ENCODE assay signal across 8 cellular contexts in genomic region chr14:34875031-34875922, GRCh38.
DNase-seq lines count a peak whose midpoint lies in the region; ATAC-seq and TF ChIP-seq lines count a peak whose summit lies in the region.

A gene with protein sequence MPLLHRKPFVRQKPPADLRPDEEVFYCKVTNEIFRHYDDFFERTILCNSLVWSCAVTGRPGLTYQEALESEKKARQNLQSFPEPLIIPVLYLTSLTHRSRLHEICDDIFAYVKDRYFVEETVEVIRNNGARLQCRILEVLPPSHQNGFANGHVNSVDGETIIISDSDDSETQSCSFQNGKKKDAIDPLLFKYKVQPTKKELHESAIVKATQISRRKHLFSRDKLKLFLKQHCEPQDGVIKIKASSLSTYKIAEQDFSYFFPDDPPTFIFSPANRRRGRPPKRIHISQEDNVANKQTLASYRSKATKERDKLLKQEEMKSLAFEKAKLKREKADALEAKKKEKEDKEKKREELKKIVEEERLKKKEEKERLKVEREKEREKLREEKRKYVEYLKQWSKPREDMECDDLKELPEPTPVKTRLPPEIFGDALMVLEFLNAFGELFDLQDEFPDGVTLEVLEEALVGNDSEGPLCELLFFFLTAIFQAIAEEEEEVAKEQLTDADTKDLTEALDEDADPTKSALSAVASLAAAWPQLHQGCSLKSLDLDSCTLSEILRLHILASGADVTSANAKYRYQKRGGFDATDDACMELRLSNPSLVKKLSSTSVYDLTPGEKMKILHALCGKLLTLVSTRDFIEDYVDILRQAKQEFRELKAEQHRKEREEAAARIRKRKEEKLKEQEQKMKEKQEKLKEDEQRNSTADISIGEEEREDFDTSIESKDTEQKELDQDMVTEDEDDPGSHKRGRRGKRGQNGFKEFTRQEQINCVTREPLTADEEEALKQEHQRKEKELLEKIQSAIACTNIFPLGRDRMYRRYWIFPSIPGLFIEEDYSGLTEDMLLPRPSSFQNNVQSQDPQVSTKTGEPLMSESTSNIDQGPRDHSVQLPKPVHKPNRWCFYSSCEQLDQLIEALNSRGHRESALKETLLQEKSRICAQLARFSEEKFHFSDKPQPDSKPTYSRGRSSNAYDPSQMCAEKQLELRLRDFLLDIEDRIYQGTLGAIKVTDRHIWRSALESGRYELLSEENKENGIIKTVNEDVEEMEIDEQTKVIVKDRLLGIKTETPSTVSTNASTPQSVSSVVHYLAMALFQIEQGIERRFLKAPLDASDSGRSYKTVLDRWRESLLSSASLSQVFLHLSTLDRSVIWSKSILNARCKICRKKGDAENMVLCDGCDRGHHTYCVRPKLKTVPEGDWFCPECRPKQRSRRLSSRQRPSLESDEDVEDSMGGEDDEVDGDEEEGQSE (N-terminal part only) (minus strand): TSS chr14:34875360. CDS start chr14:34874604, 756 bp downstream.

- no peak for TF ChIP-seq CTCF in coronary artery (IDR thresholded peaks at IDR 0.05)

- peak; percentile 40 for ATAC-seq in GM19043 (IDR thresholded peaks at IDR 0.05; ENCODE audit: low read depth, unreplicated experiment)
- ATAC-seq in HG03354 (IDR thresholded peaks at IDR 0.05; ENCODE audit: poor library complexity, severe bottlenecking, unreplicated experiment) = peak; percentile 38
- ATAC-seq in activated CD4-positive, CD25-positive, alpha-beta regulatory T cell treated with anti-CD3 and anti-CD28 coated beads, Interleukin-2, amount 50 U/mL, for 24 hours = peak; percentile 32 to 40

- peak within 1 kb of the TSS; percentile 98 for H3K4me3 ChIP-seq in coronary artery

- DNase-seq in AML-193 (lab: John Stamatoyannopoulos, UW) = peak; percentile 79 to 89
- peak; percentile 92 to 97 for DNase-seq in NCI-H446 (lab: John Stamatoyannopoulos, UW)
- peak; percentile 84 for DNase-seq in coronary artery (ENCODE audit: low spot score)
- DNase-seq in kidney tubule cell (ENCODE audit: low spot score) = peak; percentile 97
- DNase-seq in stimulated activated CD4-positive, alpha-beta T cell treated with anti-CD3 and anti-CD28 coated beads, Interleukin-1b, Interleukin-23, amount 100 ng/mL, for 24 hours (ENCODE audit: low read depth in 4 of 4, low spot score in 1 of 4) = peak in 3 of 4 experiments; percentile 6 to 30 (median 20)

- peak within 1 kb of the TSS; percentile 99 for H3K27ac ChIP-seq in coronary artery

Comparison
In these comparisons a context has a peak if more than half of its experiments do, and no peak if none do; other contexts are left out.
1. Peak in every context shown above with its lines: DNase-seq, ATAC-seq, H3K4me3 ChIP-seq and H3K27ac ChIP-seq.
2. DNase-seq: peak in every context shown above with its lines; median percentile 97 in kidney tubule cell; 94 in NCI-H446; 84 in AML-193; 84 in coronary artery; 20 in stimulated activated CD4-positive, alpha-beta T cell treated with anti-CD3 and anti-CD28 coated beads, Interleukin-1b, Interleukin-23, amount 100 ng/mL, for 24 hours.